Comparison of ENCODE assay signal across 8 cellular contexts in the genomic region with DNA sequence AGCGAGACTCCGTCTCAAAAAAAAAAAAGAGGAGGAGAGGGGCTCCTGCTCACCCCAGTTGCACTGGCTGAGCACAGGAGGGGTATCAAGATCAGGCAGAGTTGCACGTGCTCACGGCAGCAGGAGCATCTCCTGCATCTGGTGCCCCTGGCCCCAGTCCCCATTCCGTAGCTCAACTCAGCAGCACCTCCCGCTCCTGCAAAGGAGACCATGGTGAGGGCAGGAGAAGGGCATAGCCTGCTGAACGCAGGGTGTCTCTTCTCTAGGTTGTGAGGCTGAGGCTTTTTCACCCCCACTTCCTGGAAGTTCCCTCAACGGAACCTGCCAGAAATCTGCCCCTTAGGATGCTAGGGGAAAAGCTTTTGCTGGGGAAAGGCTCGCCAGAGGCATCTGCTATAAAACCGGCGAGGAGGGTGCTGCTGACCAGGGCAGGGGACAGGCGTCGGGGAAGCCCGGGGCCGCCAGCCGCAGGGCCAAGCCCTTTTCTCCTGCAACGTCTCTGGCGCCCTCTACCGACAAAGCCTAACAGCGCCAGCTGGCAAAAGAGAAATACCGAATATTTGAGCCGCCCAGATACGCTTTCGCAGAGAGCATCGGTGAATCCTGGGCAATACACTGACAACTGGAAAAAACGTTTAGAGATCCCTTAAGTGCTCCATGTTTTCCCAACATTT. TPM values are rescaled to one million over a fixed set of nuclear protein-coding genes. Genes with fewer than 3 reads are reported as not detected.
DNase-seq lines count a peak whose midpoint lies in the region; ATAC-seq and TF ChIP-seq lines count a peak whose summit lies in the region.

No MANE protein-coding gene starts in this region.

- DNase-seq in NCI-H526 treated with DMSO at 0.1 percent for 48 hours (lab: John Stamatoyannopoulos, UW) (peak; percentile 52), dorsolateral prefrontal cortex (peak; percentile 81 to 89 (median 87)), right lobe of liver (peak; percentile 88 to 91 (median 90))
- DNase-seq in activated CD4-positive, alpha-beta T cell treated with anti-CD3 and anti-CD28 coated beads, Interleukin-2, amount 50 U/mL, for 48 hours = peak; percentile 93 to 95
- DNase-seq in stimulated activated CD4-positive, alpha-beta T cell treated with anti-CD3 and anti-CD28 coated beads, Interleukin-2, amount 100 ng/mL, for 48 hours = peak; percentile 94 to 96

- TF ChIP-seq POLR2A in right lobe of liver (IDR thresholded peaks at IDR 0.05) = no peak

- no peaks in the 10 kb centered on the region for H3K9me3 ChIP-seq in right lobe of liver

- H3K4me1 ChIP-seq in right lobe of liver = peaks cover 0 to 6% (median 2%) of the 10 kb centered on the region in 4 donors

- no peaks in the 10 kb centered on the region for H3K27me3 ChIP-seq in dorsolateral prefrontal cortex
- no peaks in the 10 kb centered on the region for H3K27me3 ChIP-seq in right lobe of liver

- TF ChIP-seq CTCF in GM12874 (IDR thresholded peaks at IDR 0.05; ENCODE audit: insufficient read depth, low read depth, low read length) (peak; percentile 94), dorsolateral prefrontal cortex (IDR thresholded peaks at IDR 0.05 in 54 of 56, conservative IDR thresholded peaks at IDR 0.05 in 2 of 56; ENCODE audit: low read depth in 1 of 56, partially characterized antibody in 56 of 56) (peak; percentile 88 to 99 (median 95)), right lobe of liver (IDR thresholded peaks at IDR 0.05) (peak; percentile 97 to 99 (median 98))

- ATAC-seq in HG03196 (IDR thresholded peaks at IDR 0.05; ENCODE audit: unreplicated experiment) = peak; percentile 73
- peak; percentile 81 to 86 (median 84) for ATAC-seq in right lobe of liver
- no peak for ATAC-seq in HG03025 (IDR thresholded peaks at IDR 0.05; ENCODE audit: low FRiP score, unreplicated experiment)

- no peaks in the 10 kb centered on the region for H3K36me3 ChIP-seq in right lobe of liver

- peak overlapping the region; percentile 59 to 96 (median 82) for H3K4me3 ChIP-seq in dorsolateral prefrontal cortex
- H3K4me3 ChIP-seq in right lobe of liver = peak overlapping the region; percentile 74 to 92 (median 86)

- H3K27ac ChIP-seq in dorsolateral prefrontal cortex (peak overlapping the region in 55 of 59 donors; percentile 12 to 92 (median 72)), right lobe of liver (peak overlapping the region; percentile 54 to 71 (median 60))

- WGBS in right lobe of liver (ENCODE audit: insufficient coverage, low coverage, low lambda C conversion rate, missing lambda C conversion rate) = 0% methylated on average over 11 of the region's 26 CpGs

- intact Hi-C loops in dorsolateral prefrontal cortex (cut with DNase I) = loop anchor here (2.0 to 10.0 kb wide), 5 partner anchors 65 to 133 kb away; a partner anchor contains a TSS
- intact Hi-C loops in right lobe of liver (cut with DNase I) = loop anchor here (5.0 kb wide), 2 partner anchors 75 to 90 kb away; a partner anchor contains a TSS

RNA-seq across cellular contexts. Expression of a gene that starts 1.0 kb away (rescaled TPM):
- total RNA-seq in dorsolateral prefrontal cortex = 100 to 1,000 TPM in 10 of 120 experiments, 10 to 100 TPM in 110; 66.5 to 112 (median 82.2) TPM
- total RNA-seq in right lobe of liver = 10 to 100 TPM; 38.3 to 80.3 (median 54.4) TPM

RNA-seq across cellular contexts. Expression of a gene that starts 15.3 kb away (rescaled TPM):
- total RNA-seq in dorsolateral prefrontal cortex (10 to 100 TPM; 12.7 to 56.5 (median 38.0) TPM), right lobe of liver (1 to 10 TPM in 5 of 6 experiments, under 1 TPM in 1; 0.98 to 4.1 (median 1.9) TPM)

RNA-seq across cellular contexts. Expression of a gene that starts 34.7 kb away (rescaled TPM):
- total RNA-seq in dorsolateral prefrontal cortex (100 to 1,000 TPM in 7 of 120 experiments, 10 to 100 TPM in 113; 45.2 to 131 (median 74.5) TPM), right lobe of liver (100 to 1,000 TPM; 154 to 181 (median 161) TPM)
